In the genomic region with DNA sequence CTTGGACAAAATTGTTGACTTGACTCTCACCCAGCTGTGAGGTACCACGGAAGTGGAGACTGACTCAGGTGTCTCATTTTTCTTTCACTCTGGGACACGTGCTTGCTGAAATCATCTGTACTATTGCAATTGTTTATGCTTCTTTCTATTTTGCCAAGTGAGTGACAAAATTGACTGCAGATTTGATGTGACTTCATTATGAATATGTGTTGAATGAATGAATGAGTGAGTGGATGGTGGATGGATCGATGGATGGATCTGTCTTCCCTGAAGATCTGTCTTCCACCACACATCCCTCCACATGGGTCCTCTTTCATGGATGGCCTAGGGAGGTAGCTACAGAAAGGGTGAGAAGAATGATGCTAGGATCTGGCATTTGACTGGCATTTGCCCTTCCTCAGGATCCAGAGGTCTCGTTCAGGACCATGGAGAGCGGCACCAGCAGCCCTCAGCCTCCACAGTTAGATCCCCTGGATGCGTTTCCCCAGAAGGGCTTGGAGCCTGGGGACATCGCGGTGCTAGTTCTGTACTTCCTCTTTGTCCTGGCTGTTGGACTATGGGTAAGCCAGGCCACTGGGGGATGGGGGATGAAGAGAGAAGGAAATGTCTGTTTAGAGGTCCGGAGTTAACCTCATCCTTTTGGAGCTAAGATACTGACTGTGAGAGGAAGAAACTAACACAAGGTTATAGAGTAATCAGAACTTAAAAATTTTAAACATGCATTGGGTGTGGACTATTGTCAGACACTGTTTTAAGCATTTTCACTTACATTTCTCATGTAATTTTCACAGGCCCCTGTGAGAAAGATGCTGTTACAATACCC, we compare ENCODE assay signal across 1 cellular context.
A peak's percentile ranks its signal among the peaks of the same experiment; 100 is the strongest.
TF ChIP-seq lines count a peak whose summit lies in the region.

No MANE protein-coding gene starts in this region.

TF ChIP-seq in HepG2, 621 proteins besides CTCF, POLR2A, EP300 and RAD21 (continued from another document and continues in another):
- no peak for TF ChIP-seq KAT7 (CRISPR knock-in tag; IDR thresholded peaks at IDR 0.05; ENCODE audit: borderline replicate concordance)
- TF ChIP-seq NFIC (IDR thresholded peaks at IDR 0.05; ENCODE audit: low read length) = no peak
- TF ChIP-seq, protein P1, sequence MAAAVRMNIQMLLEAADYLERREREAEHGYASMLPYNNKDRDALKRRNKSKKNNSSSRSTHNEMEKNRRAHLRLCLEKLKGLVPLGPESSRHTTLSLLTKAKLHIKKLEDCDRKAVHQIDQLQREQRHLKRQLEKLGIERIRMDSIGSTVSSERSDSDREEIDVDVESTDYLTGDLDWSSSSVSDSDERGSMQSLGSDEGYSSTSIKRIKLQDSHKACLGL (CRISPR knock-in tag; IDR thresholded peaks at IDR 0.05) = peak; percentile 88
- TF ChIP-seq, protein P2, sequence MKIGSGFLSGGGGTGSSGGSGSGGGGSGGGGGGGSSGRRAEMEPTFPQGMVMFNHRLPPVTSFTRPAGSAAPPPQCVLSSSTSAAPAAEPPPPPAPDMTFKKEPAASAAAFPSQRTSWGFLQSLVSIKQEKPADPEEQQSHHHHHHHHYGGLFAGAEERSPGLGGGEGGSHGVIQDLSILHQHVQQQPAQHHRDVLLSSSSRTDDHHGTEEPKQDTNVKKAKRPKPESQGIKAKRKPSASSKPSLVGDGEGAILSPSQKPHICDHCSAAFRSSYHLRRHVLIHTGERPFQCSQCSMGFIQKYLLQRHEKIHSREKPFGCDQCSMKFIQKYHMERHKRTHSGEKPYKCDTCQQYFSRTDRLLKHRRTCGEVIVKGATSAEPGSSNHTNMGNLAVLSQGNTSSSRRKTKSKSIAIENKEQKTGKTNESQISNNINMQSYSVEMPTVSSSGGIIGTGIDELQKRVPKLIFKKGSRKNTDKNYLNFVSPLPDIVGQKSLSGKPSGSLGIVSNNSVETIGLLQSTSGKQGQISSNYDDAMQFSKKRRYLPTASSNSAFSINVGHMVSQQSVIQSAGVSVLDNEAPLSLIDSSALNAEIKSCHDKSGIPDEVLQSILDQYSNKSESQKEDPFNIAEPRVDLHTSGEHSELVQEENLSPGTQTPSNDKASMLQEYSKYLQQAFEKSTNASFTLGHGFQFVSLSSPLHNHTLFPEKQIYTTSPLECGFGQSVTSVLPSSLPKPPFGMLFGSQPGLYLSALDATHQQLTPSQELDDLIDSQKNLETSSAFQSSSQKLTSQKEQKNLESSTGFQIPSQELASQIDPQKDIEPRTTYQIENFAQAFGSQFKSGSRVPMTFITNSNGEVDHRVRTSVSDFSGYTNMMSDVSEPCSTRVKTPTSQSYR (CRISPR knock-in tag; IDR thresholded peaks at IDR 0.05; ENCODE audit: borderline replicate concordance) = peak; percentile 80; the same call in 1 of the 2 replicates
- TF ChIP-seq FOXO1 (CRISPR knock-in tag; IDR thresholded peaks at IDR 0.05) = peak; percentile 74
- TF ChIP-seq AKAP8 (CRISPR knock-in tag; IDR thresholded peaks at IDR 0.05) = no peak
- TF ChIP-seq, protein P3, sequence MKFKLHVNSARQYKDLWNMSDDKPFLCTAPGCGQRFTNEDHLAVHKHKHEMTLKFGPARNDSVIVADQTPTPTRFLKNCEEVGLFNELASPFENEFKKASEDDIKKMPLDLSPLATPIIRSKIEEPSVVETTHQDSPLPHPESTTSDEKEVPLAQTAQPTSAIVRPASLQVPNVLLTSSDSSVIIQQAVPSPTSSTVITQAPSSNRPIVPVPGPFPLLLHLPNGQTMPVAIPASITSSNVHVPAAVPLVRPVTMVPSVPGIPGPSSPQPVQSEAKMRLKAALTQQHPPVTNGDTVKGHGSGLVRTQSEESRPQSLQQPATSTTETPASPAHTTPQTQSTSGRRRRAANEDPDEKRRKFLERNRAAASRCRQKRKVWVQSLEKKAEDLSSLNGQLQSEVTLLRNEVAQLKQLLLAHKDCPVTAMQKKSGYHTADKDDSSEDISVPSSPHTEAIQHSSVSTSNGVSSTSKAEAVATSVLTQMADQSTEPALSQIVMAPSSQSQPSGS (CRISPR knock-in tag; IDR thresholded peaks at IDR 0.05) = peak; percentile 79
- peak; percentile 94; the same call in 1 of the 2 replicates for TF ChIP-seq MYNN (CRISPR knock-in tag; IDR thresholded peaks at IDR 0.05; ENCODE audit: low read depth)
- TF ChIP-seq GTF2F1 (IDR thresholded peaks at IDR 0.05; ENCODE audit: low read length) = no peak
- peak; percentile 95 for TF ChIP-seq EHMT2 (IDR thresholded peaks at IDR 0.05; ENCODE audit: borderline replicate concordance, low read depth, low read length)
- TF ChIP-seq HNRNPUL1 (IDR thresholded peaks at IDR 0.05; ENCODE audit: low read depth, low read length) = no peak
- peak; percentile 99 for TF ChIP-seq SMAD3 (CRISPR knock-in tag; IDR thresholded peaks at IDR 0.05)
- TF ChIP-seq, protein P4, sequence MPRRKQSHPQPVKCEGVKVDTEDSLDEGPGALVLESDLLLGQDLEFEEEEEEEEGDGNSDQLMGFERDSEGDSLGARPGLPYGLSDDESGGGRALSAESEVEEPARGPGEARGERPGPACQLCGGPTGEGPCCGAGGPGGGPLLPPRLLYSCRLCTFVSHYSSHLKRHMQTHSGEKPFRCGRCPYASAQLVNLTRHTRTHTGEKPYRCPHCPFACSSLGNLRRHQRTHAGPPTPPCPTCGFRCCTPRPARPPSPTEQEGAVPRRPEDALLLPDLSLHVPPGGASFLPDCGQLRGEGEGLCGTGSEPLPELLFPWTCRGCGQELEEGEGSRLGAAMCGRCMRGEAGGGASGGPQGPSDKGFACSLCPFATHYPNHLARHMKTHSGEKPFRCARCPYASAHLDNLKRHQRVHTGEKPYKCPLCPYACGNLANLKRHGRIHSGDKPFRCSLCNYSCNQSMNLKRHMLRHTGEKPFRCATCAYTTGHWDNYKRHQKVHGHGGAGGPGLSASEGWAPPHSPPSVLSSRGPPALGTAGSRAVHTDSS (CRISPR knock-in tag; conservative IDR thresholded peaks at IDR 0.05) = no peak
- TF ChIP-seq ZNF761 (CRISPR knock-in tag; conservative IDR thresholded peaks at IDR 0.05) = peak; percentile 71; the same call in 1 of the 2 replicates
- TF ChIP-seq ZNF224 (CRISPR knock-in tag; IDR thresholded peaks at IDR 0.05) = no peak
- peak; percentile 88 for TF ChIP-seq ZNF510 (CRISPR knock-in tag; IDR thresholded peaks at IDR 0.05; ENCODE audit: low read depth)
- peak; percentile 89 for TF ChIP-seq ZNF30 (CRISPR knock-in tag; IDR thresholded peaks at IDR 0.05)
- peak; percentile 37; the same call in 1 of the 2 replicates for TF ChIP-seq ZZZ3 (CRISPR knock-in tag; IDR thresholded peaks at IDR 0.05; ENCODE audit: borderline replicate concordance)
- TF ChIP-seq, protein P5, sequence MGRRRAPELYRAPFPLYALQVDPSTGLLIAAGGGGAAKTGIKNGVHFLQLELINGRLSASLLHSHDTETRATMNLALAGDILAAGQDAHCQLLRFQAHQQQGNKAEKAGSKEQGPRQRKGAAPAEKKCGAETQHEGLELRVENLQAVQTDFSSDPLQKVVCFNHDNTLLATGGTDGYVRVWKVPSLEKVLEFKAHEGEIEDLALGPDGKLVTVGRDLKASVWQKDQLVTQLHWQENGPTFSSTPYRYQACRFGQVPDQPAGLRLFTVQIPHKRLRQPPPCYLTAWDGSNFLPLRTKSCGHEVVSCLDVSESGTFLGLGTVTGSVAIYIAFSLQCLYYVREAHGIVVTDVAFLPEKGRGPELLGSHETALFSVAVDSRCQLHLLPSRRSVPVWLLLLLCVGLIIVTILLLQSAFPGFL (CRISPR knock-in tag; IDR thresholded peaks at IDR 0.05) = 0 out of 2 replicates have a peak, but pooled peaks have one; percentile 65
- TF ChIP-seq, protein P6, sequence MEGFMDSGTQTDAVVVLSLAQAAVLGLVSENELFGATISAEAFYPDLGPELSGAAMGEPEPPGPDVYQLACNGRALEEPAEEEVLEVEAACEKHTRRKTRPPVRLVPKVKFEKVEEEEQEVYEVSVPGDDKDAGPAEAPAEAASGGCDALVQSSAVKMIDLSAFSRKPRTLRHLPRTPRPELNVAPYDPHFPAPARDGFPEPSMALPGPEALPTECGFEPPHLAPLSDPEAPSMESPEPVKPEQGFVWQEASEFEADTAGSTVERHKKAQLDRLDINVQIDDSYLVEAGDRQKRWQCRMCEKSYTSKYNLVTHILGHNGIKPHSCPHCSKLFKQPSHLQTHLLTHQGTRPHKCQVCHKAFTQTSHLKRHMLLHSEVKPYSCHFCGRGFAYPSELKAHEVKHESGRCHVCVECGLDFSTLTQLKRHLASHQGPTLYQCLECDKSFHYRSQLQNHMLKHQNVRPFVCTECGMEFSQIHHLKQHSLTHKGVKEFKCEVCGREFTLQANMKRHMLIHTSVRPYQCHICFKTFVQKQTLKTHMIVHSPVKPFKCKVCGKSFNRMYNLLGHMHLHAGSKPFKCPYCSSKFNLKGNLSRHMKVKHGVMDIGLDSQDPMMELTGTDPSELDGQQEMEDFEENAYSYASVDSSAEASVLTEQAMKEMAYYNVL (CRISPR knock-in tag; IDR thresholded peaks at IDR 0.05; ENCODE audit: borderline replicate concordance) = peak; percentile 73; the same call in 1 of the 2 replicates
- TF ChIP-seq ZNF619 (CRISPR knock-in tag; IDR thresholded peaks at IDR 0.05) = peak; percentile 74; the same call in 1 of the 2 replicates
- peak; percentile 99 for TF ChIP-seq ZSCAN9 (CRISPR knock-in tag; IDR thresholded peaks at IDR 0.05; ENCODE audit: borderline replicate concordance)
- TF ChIP-seq SP5 (CRISPR knock-in tag; IDR thresholded peaks at IDR 0.05; ENCODE audit: borderline replicate concordance, low read depth) = peak; percentile 42; the same call in 1 of the 2 replicates
- TF ChIP-seq, protein P7, sequence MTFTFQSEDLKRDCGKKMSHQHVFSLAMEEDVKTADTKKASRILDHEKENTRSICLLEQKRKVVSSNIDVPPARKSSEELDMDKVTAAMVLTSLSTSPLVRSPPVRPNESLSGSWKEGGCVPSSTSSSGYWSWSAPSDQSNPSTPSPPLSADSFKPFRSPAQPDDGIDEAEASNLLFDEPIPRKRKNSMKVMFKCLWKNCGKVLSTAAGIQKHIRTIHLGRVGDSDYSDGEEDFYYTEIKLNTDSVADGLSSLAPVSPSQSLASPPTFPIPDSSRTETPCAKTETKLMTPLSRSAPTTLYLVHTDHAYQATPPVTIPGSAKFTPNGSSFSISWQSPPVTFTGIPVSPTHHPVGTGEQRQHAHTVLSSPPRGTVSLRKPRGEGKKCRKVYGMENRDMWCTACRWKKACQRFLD (CRISPR knock-in tag; IDR thresholded peaks at IDR 0.05; ENCODE audit: borderline replicate concordance) = peak; percentile 94
- TF ChIP-seq TOPORS (CRISPR knock-in tag; IDR thresholded peaks at IDR 0.05) = peak; percentile 95
- 0 out of 2 replicates have a peak, but pooled peaks have one; percentile 75 for TF ChIP-seq ZNF296 (CRISPR knock-in tag; conservative IDR thresholded peaks at IDR 0.05)
- TF ChIP-seq ZBTB7B (CRISPR knock-in tag; IDR thresholded peaks at IDR 0.05) = peak; percentile 75
- no peak for TF ChIP-seq HDAC6 (IDR thresholded peaks at IDR 0.05; ENCODE audit: low read depth, low read length)
- TF ChIP-seq ARNT (IDR thresholded peaks at IDR 0.05) = no peak
- TF ChIP-seq KDM5B (CRISPR knock-in tag; IDR thresholded peaks at IDR 0.05; ENCODE audit: borderline replicate concordance) = peak; percentile 88; the same call in 1 of the 2 replicates
- peak; percentile 97 for TF ChIP-seq PRMT3 (CRISPR knock-in tag; IDR thresholded peaks at IDR 0.05; ENCODE audit: borderline replicate concordance, low read depth)
- peak; percentile 98 for TF ChIP-seq ZNF792 (CRISPR knock-in tag; IDR thresholded peaks at IDR 0.05)
- TF ChIP-seq, protein P8, sequence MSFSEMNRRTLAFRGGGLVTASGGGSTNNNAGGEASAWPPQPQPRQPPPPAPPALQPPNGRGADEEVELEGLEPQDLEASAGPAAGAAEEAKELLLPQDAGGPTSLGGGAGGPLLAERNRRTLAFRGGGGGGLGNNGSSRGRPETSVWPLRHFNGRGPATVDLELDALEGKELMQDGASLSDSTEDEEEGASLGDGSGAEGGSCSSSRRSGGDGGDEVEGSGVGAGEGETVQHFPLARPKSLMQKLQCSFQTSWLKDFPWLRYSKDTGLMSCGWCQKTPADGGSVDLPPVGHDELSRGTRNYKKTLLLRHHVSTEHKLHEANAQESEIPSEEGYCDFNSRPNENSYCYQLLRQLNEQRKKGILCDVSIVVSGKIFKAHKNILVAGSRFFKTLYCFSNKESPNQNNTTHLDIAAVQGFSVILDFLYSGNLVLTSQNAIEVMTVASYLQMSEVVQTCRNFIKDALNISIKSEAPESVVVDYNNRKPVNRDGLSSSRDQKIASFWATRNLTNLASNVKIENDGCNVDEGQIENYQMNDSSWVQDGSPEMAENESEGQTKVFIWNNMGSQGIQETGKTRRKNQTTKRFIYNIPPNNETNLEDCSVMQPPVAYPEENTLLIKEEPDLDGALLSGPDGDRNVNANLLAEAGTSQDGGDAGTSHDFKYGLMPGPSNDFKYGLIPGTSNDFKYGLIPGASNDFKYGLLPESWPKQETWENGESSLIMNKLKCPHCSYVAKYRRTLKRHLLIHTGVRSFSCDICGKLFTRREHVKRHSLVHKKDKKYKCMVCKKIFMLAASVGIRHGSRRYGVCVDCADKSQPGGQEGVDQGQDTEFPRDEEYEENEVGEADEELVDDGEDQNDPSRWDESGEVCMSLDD (CRISPR knock-in tag; IDR thresholded peaks at IDR 0.05; ENCODE audit: borderline replicate concordance) = peak; percentile 74; the same call in 1 of the 2 replicates
- no peak for TF ChIP-seq MBD4 (IDR thresholded peaks at IDR 0.05; ENCODE audit: borderline replicate concordance, low read length)
- no peak for TF ChIP-seq TBL1XR1 (IDR thresholded peaks at IDR 0.05; ENCODE audit: borderline replicate concordance, low read length, partially characterized antibody)
- TF ChIP-seq MEIS1 (CRISPR knock-in tag; IDR thresholded peaks at IDR 0.05; ENCODE audit: borderline replicate concordance) = no peak
- peak; percentile 96 for TF ChIP-seq MIXL1 (CRISPR knock-in tag; IDR thresholded peaks at IDR 0.05)
- TF ChIP-seq ZNF768 (CRISPR knock-in tag; IDR thresholded peaks at IDR 0.05) = no peak
- peak; percentile 81 for TF ChIP-seq ARNTL (CRISPR knock-in tag; IDR thresholded peaks at IDR 0.05)
